ENCODE assay signal across 20 cellular contexts in the genomic region with DNA sequence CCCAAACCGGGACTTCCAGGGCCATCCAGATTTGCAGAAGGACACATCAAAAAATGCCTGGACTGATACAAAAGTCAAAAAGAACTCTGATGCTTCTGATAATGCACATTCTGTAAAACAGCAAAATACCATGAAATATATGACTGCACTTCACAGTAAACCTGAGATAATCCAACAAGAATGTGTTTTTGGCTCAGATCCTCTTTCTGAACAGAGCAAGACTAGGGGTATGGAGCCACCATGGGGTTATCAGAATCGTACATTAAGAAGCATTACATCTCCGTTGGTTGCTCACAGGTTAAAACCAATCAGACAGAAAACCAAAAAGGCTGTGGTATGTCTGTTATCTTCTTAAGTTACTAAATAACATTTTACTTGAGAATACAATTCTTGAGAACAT. TPM values are rescaled to one million over a fixed set of nuclear protein-coding genes. Genes with fewer than 3 reads are reported as not detected.
DNase-seq lines count a peak whose midpoint lies in the region; ATAC-seq, FAIRE-seq and TF ChIP-seq lines count a peak whose summit lies in the region.
"Had no signal": no experiment of that assay in that cellular context is flagged by ENCODE, and none has a peak within 500 bp of the region (broad histone marks: within the 10 kb centered on the region; RNA-seq: fewer than 3 reads in every experiment).

No MANE protein-coding gene starts in this region.

- H4K20me1 ChIP-seq in GM12878 (ENCODE audit: control insufficient read depth, insufficient read depth) (no peaks in the 10 kb centered on the region), keratinocyte (ENCODE audit: control insufficient read depth, extremely low read depth, insufficient read depth, low read length) (no peaks in the 10 kb centered on the region)

- RAD21 ChIA-PET in GM12878 (lab: Charles Lee; ENCODE audit: unreplicated experiment), result interaction anchor here (1.1 to 1.7 kb wide), 4 partner anchors 8 to 106 kb away, joined by 3 to 6 read pairs (median 4); no protein-coding TSS in a partner anchor

- H3K4me2 ChIP-seq in GM12878 (ENCODE audit: control insufficient read depth, insufficient read depth), result no peak overlapping the region
- no peak overlapping the region for H3K4me2 ChIP-seq in keratinocyte (ENCODE audit: control insufficient read depth, extremely low read depth, insufficient read depth, low read depth, low read length)

- ATAC-seq in GM12878 (peak; percentile 74), GM18517 (IDR thresholded peaks at IDR 0.05; ENCODE audit: unreplicated experiment) (no peak)
- ATAC-seq: activated T-cell treated with anti-CD3 and anti-CD28 coated beads, Interleukin-2, amount 50 U/mL, for 4 hours; HCT116; sciatic nerve had no signal

- dilution Hi-C loops in keratinocyte (cut with MboI; ENCODE audit: extremely low pct_ligation_motif_present, low sequenced_read_pairs), result no loop called here

- TF ChIP-seq CTCF in HEK293 (tag by site-specific recombination; IDR thresholded peaks at IDR 0.05) (no peak), GM12878 (IDR thresholded peaks at IDR 0.05 in 2 of 3, conservative IDR thresholded peaks at IDR 0.05 in 1 of 3; ENCODE audit: control insufficient read depth in 2 of 3, extremely low read depth in 1 of 3, insufficient read depth in 1 of 3, low read depth in 3 of 3, low read length in 3 of 3) (no peak), keratinocyte (optimal IDR thresholded peaks at IDR 0.05 in 1 of 3, IDR thresholded peaks at IDR 0.05 in 1 of 3, conservative IDR thresholded peaks at IDR 0.05 in 1 of 3; ENCODE audit: extremely low read depth in 1 of 3, insufficient read depth in 2 of 3, low read length in 3 of 3) (no peak)

- H3K4me3 ChIP-seq in HEK293 (ENCODE audit: low read depth, low read length), result no peak overlapping the region
- H3K4me3 ChIP-seq in GM12878, result no peak overlapping the region
- no peak overlapping the region for H3K4me3 ChIP-seq in keratinocyte (ENCODE audit: control insufficient read depth in 2 of 3, extremely low read depth in 1 of 3, insufficient read depth in 2 of 3, low read depth in 1 of 3, low read length in 3 of 3)
- H3K4me3 ChIP-seq: adrenal gland, esophagus muscularis mucosa, thyroid gland had no signal

- peaks cover 16 to 77% of the 10 kb centered on the region in 2 experiments for H3K36me3 ChIP-seq in HEK293 (ENCODE audit: control insufficient read depth in 2 of 2, insufficient read depth in 1 of 2, low read length in 2 of 2)
- peaks cover 0 to 17% of the 10 kb centered on the region in 2 experiments for H3K36me3 ChIP-seq in GM12878 (ENCODE audit: control insufficient read depth in 2 of 2, insufficient read depth in 2 of 2, low read length in 1 of 2)
- H3K36me3 ChIP-seq in keratinocyte (ENCODE audit: control insufficient read depth in 2 of 2, extremely low read depth in 1 of 2, insufficient read depth in 2 of 2, low read length in 2 of 2), result peaks cover 0 to 17% of the 10 kb centered on the region in 2 experiments
- H3K36me3 ChIP-seq: adrenal gland, esophagus muscularis mucosa, thyroid gland had no signal

- H3K9me1 ChIP-seq in keratinocyte (ENCODE audit: control insufficient read depth, extremely low read depth, insufficient read depth, low read length), result no peaks in the 10 kb centered on the region

- no TSS peak for BruUV-seq in GM12878 (replicated peaks; lab: Mats Ljungman, UMichigan)

- FAIRE-seq in GM12892 (lab: Jason Lieb, UNC) (peak; percentile 48), GM12878 (lab: Jason Lieb, UNC) (no peak), keratinocyte (lab: Jason Lieb, UNC) (no peak)

- no peaks in the 10 kb centered on the region for H3K4me1 ChIP-seq in HEK293 (ENCODE audit: control insufficient read depth, insufficient read depth, low read length)
- no peaks in the 10 kb centered on the region for H3K4me1 ChIP-seq in GM12878 (ENCODE audit: control insufficient read depth, insufficient read depth, low read length)
- no peaks in the 10 kb centered on the region for H3K4me1 ChIP-seq in keratinocyte (ENCODE audit: control insufficient read depth, extremely low read depth, insufficient read depth, low read length)
- H3K4me1 ChIP-seq: esophagus muscularis mucosa, thyroid gland had no signal

- WGBS in GM12878 (ENCODE audit: insufficient coverage, insufficient replicate concordance, low lambda C conversion rate, missing lambda C conversion rate), result 96% methylated on average over 3 of the region's 3 CpGs

- TF ChIP-seq POLR2A in GM12892 (IDR thresholded peaks at IDR 0.05; ENCODE audit: low read depth, low read length), result no peak
- no peak for TF ChIP-seq POLR2A in GM12878 (IDR thresholded peaks at IDR 0.05; ENCODE audit: low read depth, low read length)

- DNase-seq in GM12892 (ENCODE audit: insufficient read length), result no peak
- no peak for DNase-seq in GM12878 (ENCODE audit: low read depth, low spot score)
- DNase-seq in keratinocyte (ENCODE audit: low read depth, low spot score), result no peak
- DNase-seq in NCI-H510A treated with DMSO at 0.1 percent for 48 hours (lab: John Stamatoyannopoulos, UW), result no peak
- DNase-seq in activated naive CD4-positive, alpha-beta T cell treated with anti-CD3 and anti-CD28 coated beads, Interleukin-2, amount 50 U/mL, for 16 hours, result no peak
- DNase-seq: activated CD4-positive, alpha-beta T cell treated with anti-CD3 and anti-CD28 coated beads for 4 hours; activated naive CD4-positive, alpha-beta T cell; activated T-cell treated with anti-CD3 and anti-CD28 coated beads, Interleukin-2, amount 50 U/mL, for 4 hours; adrenal gland; CD4-positive, CD25-positive, alpha-beta regulatory T cell; endodermal cell; NCI-H1436; posterior cingulate gyrus; thyroid gland had no signal

- no peak overlapping the region for H3K9ac ChIP-seq in GM12878 (ENCODE audit: control insufficient read depth, insufficient read depth, low read length)
- H3K9ac ChIP-seq in keratinocyte (ENCODE audit: control insufficient read depth, extremely low read depth, insufficient read depth, low read length), result no peak overlapping the region

- SMC1A ChIA-PET in GM12878 (lab: Charles Lee; ENCODE audit: uncharacterized antibody, unreplicated experiment), result interaction anchor here (0.7 to 1.8 kb wide), 7 partner anchors 12 to 78 kb away, joined by 3 to 7 read pairs (median 3); a partner anchor contains a TSS

- H3K27ac ChIP-seq in HEK293 (ENCODE audit: extremely low read depth, low read depth, low read length), result no peak overlapping the region
- H3K27ac ChIP-seq in GM12878 (ENCODE audit: control insufficient read depth, insufficient read depth), result no peak overlapping the region
- no peak overlapping the region for H3K27ac ChIP-seq in keratinocyte (ENCODE audit: control insufficient read depth, insufficient read depth, low read length)
- H3K27ac ChIP-seq: adrenal gland, esophagus muscularis mucosa, RWPE1, thyroid gland had no signal

- CTCF ChIA-PET in HEK293 (lab: Yijun Ruan, JAX), result no interaction called here
- CTCF ChIA-PET in GM12878 (lab: Yijun Ruan, JAX), result interaction anchor here (0.8 to 1.2 kb wide), 4 partner anchors 10 to 161 kb away, joined by 3 to 4 read pairs (median 4); a partner anchor contains a TSS

- no peak for TF ChIP-seq EP300 in GM12878 (IDR thresholded peaks at IDR 0.05; ENCODE audit: borderline replicate concordance in 1 of 2, control insufficient read depth in 1 of 2, low read depth in 2 of 2, low read length in 2 of 2)

- no peak overlapping the region for H2AFZ ChIP-seq in GM12878 (ENCODE audit: control insufficient read depth, low read depth, low read length)
- peak overlapping the region; percentile 39 for H2AFZ ChIP-seq in keratinocyte (ENCODE audit: control insufficient read depth, low read length)

- no peaks in the 10 kb centered on the region for H3K27me3 ChIP-seq in GM12878 (replicated peaks in 1 of 2; ENCODE audit: control insufficient read depth in 2 of 2, insufficient read depth in 2 of 2, low read length in 1 of 2)
- no peaks in the 10 kb centered on the region for H3K27me3 ChIP-seq in keratinocyte (ENCODE audit: control insufficient read depth, extremely low read depth, insufficient read depth, low read length)
- H3K27me3 ChIP-seq: adrenal gland, esophagus muscularis mucosa, thyroid gland had no signal

- in situ Hi-C loops in GM12878 (cut with MboI), result no loop called here

- no peak for TF ChIP-seq RAD21 in GM12878 (IDR thresholded peaks at IDR 0.05; ENCODE audit: insufficient read depth, low read depth, low read length)

- POLR2A ChIA-PET in HEK293 (lab: Yijun Ruan, JAX) (interaction anchor here (1.9 kb wide), 1 partner anchor 9 kb away, joined by 7 read pairs; a partner anchor contains a TSS), GM12878 (lab: Charles Lee) (interaction anchor here (0.9 to 1.9 kb wide), 3 partner anchors 9 to 108 kb away, joined by 3 to 8 read pairs (median 8); a partner anchor contains a TSS)

- H3K9me3 ChIP-seq in HEK293 (ENCODE audit: control insufficient read depth, insufficient read depth, low read depth, low read length) (no peaks in the 10 kb centered on the region), GM12878 (replicated peaks; ENCODE audit: control insufficient read depth, insufficient read depth, low read length) (no peaks in the 10 kb centered on the region), keratinocyte (ENCODE audit: control insufficient read depth, low read depth, low read length) (no peaks in the 10 kb centered on the region)
- H3K9me3 ChIP-seq: adrenal gland, esophagus muscularis mucosa, thyroid gland had no signal

- intact Hi-C loops in GM12878 (cut with micrococcal nuclease; ENCODE audit: unreplicated experiment), result loop anchor here (10.0 kb wide), 1 partner anchor 285 kb away; no protein-coding TSS in a partner anchor

- peaks cover 12% of the 10 kb centered on the region for H3K79me2 ChIP-seq in GM12878 (ENCODE audit: control insufficient read depth, insufficient read depth, low read length)
- H3K79me2 ChIP-seq in keratinocyte (ENCODE audit: control insufficient read depth, insufficient read depth, low read length), result peaks cover 5% of the 10 kb centered on the region

RNA-seq across cellular contexts. Expression of a gene that starts 9.2 kb away (rescaled TPM):
- polyA plus RNA-seq in GM12892 (2012; ENCODE audit: missing spikeins), result 20.2 TPM
- 39.9 and 41.7 TPM in 2 replicates for total RNA-seq in GM12878 (2013; cell fraction: nucleolus; rRNA removed)
- total RNA-seq in GM12878 (2014; rRNA removed) (49.1 and 49.2 TPM in 2 replicates), GM12878 (2014; rRNA removed; fragmentation: Illumina TruSeq; extraction: Trizol) (40.1 and 46.4 TPM in 2 replicates), GM12878 (2021) (34.7 and 34.8 TPM in 2 replicates)
- 14.0 TPM for polyA plus RNA-seq in GM12878 (2011; ENCODE audit: low read depth)
- polyA plus RNA-seq in GM12878 (2011; rRNA removed) (54.9 and 90.6 TPM in 2 replicates), GM12878 (2014; fragmentation: Illumina TruSeq; extraction: Trizol) (48.4 and 65.1 TPM in 2 replicates), GM12878 (2014; fragmentation: Nextera tagmentation; extraction: Ambion mirVana) (10 to 100 TPM; 16.6 to 17.5 TPM), GM12878 (2014; rRNA removed) (55.3 and 61.1 TPM in 2 replicates), GM12878 (2016; fragmentation: Nextera tagmentation; extraction: Ambion mirVana) (10 to 100 TPM; 44.4 to 45.3 TPM), keratinocyte (5.7 to 21.4 TPM (median 9.9 TPM) in 3 replicates)
- 17.9 and 20.1 TPM in 2 replicates for polyA plus RNA-seq in GM12878 (2011; cell fraction: cytosol; rRNA removed)
- polyA plus RNA-seq in GM12878 (2011; cell fraction: nucleus; rRNA removed), result 89.1 and 97.9 TPM in 2 replicates
- polyA plus RNA-seq in GM12878 (2012), result 15.3 and 18.8 TPM in 2 replicates
- polyA minus RNA-seq in GM12878 (2011; rRNA and poly(A)+ RNA removed), result 24.1 and 40.5 TPM in 2 replicates
- 8.2 and 10.5 TPM in 2 replicates for polyA minus RNA-seq in GM12878 (2011; cell fraction: cytosol; rRNA and poly(A)+ RNA removed)
- polyA minus RNA-seq in GM12878 (2011; cell fraction: nucleus; rRNA and poly(A)+ RNA removed), result 26.2 and 32.5 TPM in 2 replicates
- 0.75 TPM for polyA plus RNA-seq in keratinocyte (2011; ENCODE audit: low read depth)
- polyA plus RNA-seq in keratinocyte (2011; cell fraction: cytosol; rRNA removed), result 3.2 and 6.5 TPM in 2 replicates
- polyA plus RNA-seq in keratinocyte (2011; cell fraction: nucleus; rRNA removed), result 9.3 and 14.0 TPM in 2 replicates
- 0.68 and 8.4 TPM in 2 replicates for polyA plus RNA-seq in keratinocyte (2012; ENCODE audit: low replicate concordance)
- polyA minus RNA-seq in keratinocyte, result 0.92 to 10.3 TPM (median 3.7 TPM) in 3 replicates
- polyA minus RNA-seq in keratinocyte (2011; cell fraction: cytosol; rRNA and poly(A)+ RNA removed), result 6.7 TPM
- 3.5 and 4.4 TPM in 2 replicates for polyA minus RNA-seq in keratinocyte (2011; cell fraction: nucleus; rRNA and poly(A)+ RNA removed)
